Comparison of ENCODE assay signal across 15 cellular contexts in the genomic region with DNA sequence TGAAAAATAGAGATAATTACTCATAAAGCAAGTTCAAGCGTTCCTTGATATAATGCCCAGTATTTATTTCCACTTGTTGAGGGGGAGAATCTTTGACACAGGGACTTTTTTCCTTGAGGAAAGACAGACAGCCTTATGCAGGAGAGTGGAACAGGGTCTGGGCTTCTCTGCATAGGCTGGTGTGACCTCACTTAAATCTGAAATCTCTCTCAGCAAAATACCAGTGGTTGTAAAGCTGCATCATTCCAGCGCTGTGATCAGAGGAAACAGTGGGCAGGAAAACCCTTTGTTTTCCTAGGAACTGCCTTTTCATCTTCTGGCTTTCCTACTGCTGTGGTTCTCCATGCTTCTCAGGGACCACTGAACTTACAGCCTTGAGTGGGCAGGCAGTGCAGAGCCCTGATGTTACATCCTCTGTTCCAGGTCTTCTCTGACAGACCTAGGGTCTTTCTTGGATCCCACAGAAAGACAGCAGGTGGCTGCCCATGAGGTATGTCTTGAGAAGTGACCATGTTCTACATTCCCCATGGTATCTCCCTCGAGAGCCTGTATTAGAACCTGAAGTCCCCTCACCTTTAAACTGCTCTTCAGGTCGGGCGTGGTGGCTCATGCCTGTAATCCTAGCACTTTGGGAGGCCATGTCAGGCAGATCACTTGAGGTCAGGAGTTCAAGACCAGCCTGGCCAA.
"Had no signal": no experiment of that assay in that cellular context is flagged by ENCODE, and none has a peak within 500 bp of the region (broad histone marks: within the 10 kb centered on the region; RNA-seq: fewer than 3 reads in every experiment).

No MANE protein-coding gene starts in this region.

- DNase-seq: activated CD4-positive, alpha-beta T cell treated with anti-CD3 and anti-CD28 coated beads for 4 hours; activated CD8-positive, alpha-beta T cell treated with anti-CD3 and anti-CD28 coated beads for 36 hours; activated naive CD4-positive, alpha-beta T cell; effector memory CD8-positive, alpha-beta T cell; foreskin keratinocyte; natural killer cell; nucleus accumbens; psoas muscle; stimulated activated CD4-positive, alpha-beta T cell treated with anti-CD3 and anti-CD28 coated beads, Interleukin-2, amount 100 ng/mL, for 24 hours; stimulated activated naive CD4-positive, alpha-beta T cell; T-helper 1 cell had no signal

- H3K36me3 Mint-ChIP-seq: natural killer cell, type B pancreatic cell had no signal

- H3K4me1 Mint-ChIP-seq: central memory CD8-positive, alpha-beta T cell; natural killer cell had no signal

- H3K4me3 Mint-ChIP-seq: activated CD8-positive, alpha-beta T cell treated with anti-CD3 and anti-CD28 coated beads for 36 hours; activated T-helper 1 cell treated with anti-CD3 and anti-CD28 coated beads, Interleukin-12 subunit alpha, Interleukin-12 subunit beta, Interleukin-2, Interleukin-4 antibody, amounts not matched to agents 30 ng/mL and 10 ng/mL and 1 ng/mL, durations not matched to agents 14 hours and 24 hours and 36 hours; central memory CD8-positive, alpha-beta T cell; effector memory CD8-positive, alpha-beta T cell; natural killer cell; type B pancreatic cell had no signal

- H3K9me3 Mint-ChIP-seq: activated CD8-positive, alpha-beta T cell treated with anti-CD3 and anti-CD28 coated beads for 36 hours; central memory CD8-positive, alpha-beta T cell; effector memory CD8-positive, alpha-beta T cell; natural killer cell had no signal

- ATAC-seq: activated CD8-positive, alpha-beta T cell treated with anti-CD3 and anti-CD28 coated beads for 36 hours; effector memory CD8-positive, alpha-beta T cell; foreskin keratinocyte; natural killer cell; psoas muscle; sciatic nerve had no signal

- H3K27ac Mint-ChIP-seq: activated CD8-positive, alpha-beta T cell treated with anti-CD3 and anti-CD28 coated beads for 36 hours; activated T-helper 1 cell treated with anti-CD3 and anti-CD28 coated beads, Interleukin-12 subunit alpha, Interleukin-12 subunit beta, Interleukin-2, Interleukin-4 antibody, amounts not matched to agents 30 ng/mL and 10 ng/mL and 1 ng/mL, durations not matched to agents 14 hours and 24 hours and 36 hours; effector memory CD8-positive, alpha-beta T cell; natural killer cell; type B pancreatic cell had no signal

- H3K27me3 Mint-ChIP-seq: activated CD8-positive, alpha-beta T cell treated with anti-CD3 and anti-CD28 coated beads for 36 hours; central memory CD8-positive, alpha-beta T cell; type B pancreatic cell had no signal

- H3K27ac ChIP-seq: foreskin keratinocyte, psoas muscle had no signal
